In the genomic region with DNA sequence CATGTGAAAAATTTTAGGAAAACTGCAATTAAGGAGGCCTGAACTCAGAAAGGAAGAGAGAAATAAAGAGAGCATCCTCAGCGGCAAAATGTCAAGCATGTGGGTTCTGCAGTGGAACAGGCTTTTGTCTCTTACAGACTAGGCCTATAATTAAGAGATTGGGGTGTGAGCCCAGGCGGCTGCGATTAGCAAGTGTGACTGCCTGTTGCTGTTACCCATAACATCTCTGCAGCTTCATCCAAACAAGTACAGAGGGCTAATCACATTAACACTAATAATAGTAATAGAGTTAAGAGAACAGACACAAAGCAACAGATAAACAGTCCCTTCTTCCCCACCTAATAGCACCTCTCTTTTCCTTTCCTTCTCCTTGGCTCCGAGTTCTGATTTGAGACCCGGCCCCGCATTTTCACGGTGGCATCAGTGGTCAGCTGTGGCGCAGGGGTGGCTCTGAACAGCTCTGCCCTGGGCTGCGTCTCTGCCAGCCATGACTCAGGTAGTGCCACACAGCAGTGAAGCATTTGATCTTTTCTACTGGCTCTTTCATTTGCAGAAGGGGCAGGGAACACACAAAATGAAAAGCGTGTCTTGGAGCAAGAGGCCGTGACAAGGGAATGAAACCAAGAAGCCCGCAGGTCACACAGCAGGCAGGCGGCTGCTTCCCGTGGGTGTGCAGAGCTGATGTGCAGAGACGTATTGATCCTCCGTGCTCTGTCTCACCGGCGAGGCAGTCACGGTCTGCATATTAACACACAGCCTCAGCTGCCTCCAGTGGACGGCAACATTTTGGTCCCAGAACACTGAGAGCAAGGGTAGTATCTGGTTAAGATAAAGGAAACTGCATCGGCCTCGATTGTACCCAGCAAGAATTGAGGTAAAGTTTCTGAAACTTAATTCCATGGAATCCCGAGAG, we compare ENCODE assay signal across 1 cellular context.
TF ChIP-seq lines count a peak whose summit lies in the region.

No MANE protein-coding gene starts in this region.

TF ChIP-seq in GM23338, 12 proteins besides CTCF, POLR2A, EP300 and RAD21 (continued from another document):
- TF ChIP-seq, protein P1, sequence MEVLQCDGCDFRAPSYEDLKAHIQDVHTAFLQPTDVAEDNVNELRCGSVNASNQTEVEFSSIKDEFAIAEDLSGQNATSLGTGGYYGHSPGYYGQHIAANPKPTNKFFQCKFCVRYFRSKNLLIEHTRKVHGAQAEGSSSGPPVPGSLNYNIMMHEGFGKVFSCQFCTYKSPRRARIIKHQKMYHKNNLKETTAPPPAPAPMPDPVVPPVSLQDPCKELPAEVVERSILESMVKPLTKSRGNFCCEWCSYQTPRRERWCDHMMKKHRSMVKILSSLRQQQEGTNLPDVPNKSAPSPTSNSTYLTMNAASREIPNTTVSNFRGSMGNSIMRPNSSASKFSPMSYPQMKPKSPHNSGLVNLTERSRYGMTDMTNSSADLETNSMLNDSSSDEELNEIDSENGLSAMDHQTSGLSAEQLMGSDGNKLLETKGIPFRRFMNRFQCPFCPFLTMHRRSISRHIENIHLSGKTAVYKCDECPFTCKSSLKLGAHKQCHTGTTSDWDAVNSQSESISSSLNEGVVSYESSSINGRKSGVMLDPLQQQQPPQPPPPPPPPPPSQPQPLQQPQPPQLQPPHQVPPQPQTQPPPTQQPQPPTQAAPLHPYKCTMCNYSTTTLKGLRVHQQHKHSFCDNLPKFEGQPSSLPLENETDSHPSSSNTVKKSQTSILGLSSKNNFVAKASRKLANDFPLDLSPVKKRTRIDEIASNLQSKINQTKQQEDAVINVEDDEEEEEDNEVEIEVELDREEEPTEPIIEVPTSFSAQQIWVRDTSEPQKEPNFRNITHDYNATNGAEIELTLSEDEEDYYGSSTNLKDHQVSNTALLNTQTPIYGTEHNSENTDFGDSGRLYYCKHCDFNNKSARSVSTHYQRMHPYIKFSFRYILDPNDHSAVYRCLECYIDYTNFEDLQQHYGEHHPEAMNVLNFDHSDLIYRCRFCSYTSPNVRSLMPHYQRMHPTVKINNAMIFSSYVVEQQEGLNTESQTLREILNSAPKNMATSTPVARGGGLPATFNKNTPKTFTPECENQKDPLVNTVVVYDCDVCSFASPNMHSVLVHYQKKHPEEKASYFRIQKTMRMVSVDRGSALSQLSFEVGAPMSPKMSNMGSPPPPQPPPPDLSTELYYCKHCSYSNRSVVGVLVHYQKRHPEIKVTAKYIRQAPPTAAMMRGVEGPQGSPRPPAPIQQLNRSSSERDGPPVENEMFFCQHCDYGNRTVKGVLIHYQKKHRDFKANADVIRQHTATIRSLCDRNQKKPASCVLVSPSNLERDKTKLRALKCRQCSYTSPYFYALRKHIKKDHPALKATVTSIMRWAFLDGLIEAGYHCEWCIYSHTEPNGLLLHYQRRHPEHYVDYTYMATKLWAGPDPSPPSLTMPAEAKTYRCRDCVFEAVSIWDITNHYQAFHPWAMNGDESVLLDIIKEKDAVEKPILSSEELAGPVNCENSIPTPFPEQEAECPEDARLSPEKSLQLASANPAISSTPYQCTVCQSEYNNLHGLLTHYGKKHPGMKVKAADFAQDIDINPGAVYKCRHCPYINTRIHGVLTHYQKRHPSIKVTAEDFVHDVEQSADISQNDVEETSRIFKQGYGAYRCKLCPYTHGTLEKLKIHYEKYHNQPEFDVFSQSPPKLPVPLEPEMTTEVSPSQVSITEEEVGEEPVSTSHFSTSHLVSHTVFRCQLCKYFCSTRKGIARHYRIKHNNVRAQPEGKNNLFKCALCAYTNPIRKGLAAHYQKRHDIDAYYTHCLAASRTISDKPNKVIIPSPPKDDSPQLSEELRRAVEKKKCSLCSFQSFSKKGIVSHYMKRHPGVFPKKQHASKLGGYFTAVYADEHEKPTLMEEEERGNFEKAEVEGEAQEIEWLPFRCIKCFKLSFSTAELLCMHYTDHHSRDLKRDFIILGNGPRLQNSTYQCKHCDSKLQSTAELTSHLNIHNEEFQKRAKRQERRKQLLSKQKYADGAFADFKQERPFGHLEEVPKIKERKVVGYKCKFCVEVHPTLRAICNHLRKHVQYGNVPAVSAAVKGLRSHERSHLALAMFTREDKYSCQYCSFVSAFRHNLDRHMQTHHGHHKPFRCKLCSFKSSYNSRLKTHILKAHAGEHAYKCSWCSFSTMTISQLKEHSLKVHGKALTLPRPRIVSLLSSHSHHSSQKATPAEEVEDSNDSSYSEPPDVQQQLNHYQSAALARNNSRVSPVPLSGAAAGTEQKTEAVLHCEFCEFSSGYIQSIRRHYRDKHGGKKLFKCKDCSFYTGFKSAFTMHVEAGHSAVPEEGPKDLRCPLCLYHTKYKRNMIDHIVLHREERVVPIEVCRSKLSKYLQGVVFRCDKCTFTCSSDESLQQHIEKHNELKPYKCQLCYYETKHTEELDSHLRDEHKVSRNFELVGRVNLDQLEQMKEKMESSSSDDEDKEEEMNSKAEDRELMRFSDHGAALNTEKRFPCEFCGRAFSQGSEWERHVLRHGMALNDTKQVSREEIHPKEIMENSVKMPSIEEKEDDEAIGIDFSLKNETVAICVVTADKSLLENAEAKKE (CRISPR knock-in tag; IDR thresholded peaks at IDR 0.05) = no peak
- TF ChIP-seq, protein P2, sequence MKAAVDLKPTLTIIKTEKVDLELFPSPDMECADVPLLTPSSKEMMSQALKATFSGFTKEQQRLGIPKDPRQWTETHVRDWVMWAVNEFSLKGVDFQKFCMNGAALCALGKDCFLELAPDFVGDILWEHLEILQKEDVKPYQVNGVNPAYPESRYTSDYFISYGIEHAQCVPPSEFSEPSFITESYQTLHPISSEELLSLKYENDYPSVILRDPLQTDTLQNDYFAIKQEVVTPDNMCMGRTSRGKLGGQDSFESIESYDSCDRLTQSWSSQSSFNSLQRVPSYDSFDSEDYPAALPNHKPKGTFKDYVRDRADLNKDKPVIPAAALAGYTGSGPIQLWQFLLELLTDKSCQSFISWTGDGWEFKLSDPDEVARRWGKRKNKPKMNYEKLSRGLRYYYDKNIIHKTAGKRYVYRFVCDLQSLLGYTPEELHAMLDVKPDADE (IDR thresholded peaks at IDR 0.05) = no peak
- TF ChIP-seq EZH2 (IDR thresholded peaks at IDR 0.05; ENCODE audit: low read depth, unreplicated experiment) (no peak), CREB1 (CRISPR knock-in tag; IDR thresholded peaks at IDR 0.05; ENCODE audit: low read depth) (no peak), EZH2phosphoT487 (IDR thresholded peaks at IDR 0.05; ENCODE audit: unreplicated experiment) (no peak), ZNF331 (CRISPR knock-in tag; IDR thresholded peaks at IDR 0.05; ENCODE audit: low read depth) (no peak), NANOG (IDR thresholded peaks at IDR 0.05; ENCODE audit: borderline replicate concordance) (no peak)
- TF ChIP-seq, protein P3, sequence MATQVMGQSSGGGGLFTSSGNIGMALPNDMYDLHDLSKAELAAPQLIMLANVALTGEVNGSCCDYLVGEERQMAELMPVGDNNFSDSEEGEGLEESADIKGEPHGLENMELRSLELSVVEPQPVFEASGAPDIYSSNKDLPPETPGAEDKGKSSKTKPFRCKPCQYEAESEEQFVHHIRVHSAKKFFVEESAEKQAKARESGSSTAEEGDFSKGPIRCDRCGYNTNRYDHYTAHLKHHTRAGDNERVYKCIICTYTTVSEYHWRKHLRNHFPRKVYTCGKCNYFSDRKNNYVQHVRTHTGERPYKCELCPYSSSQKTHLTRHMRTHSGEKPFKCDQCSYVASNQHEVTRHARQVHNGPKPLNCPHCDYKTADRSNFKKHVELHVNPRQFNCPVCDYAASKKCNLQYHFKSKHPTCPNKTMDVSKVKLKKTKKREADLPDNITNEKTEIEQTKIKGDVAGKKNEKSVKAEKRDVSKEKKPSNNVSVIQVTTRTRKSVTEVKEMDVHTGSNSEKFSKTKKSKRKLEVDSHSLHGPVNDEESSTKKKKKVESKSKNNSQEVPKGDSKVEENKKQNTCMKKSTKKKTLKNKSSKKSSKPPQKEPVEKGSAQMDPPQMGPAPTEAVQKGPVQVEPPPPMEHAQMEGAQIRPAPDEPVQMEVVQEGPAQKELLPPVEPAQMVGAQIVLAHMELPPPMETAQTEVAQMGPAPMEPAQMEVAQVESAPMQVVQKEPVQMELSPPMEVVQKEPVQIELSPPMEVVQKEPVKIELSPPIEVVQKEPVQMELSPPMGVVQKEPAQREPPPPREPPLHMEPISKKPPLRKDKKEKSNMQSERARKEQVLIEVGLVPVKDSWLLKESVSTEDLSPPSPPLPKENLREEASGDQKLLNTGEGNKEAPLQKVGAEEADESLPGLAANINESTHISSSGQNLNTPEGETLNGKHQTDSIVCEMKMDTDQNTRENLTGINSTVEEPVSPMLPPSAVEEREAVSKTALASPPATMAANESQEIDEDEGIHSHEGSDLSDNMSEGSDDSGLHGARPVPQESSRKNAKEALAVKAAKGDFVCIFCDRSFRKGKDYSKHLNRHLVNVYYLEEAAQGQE (IDR thresholded peaks at IDR 0.05; ENCODE audit: unreplicated experiment) = no peak
